Comparison of ENCODE assay signal across 7 cellular contexts in genomic region chr9:35033101-35033500, GRCh38.
"Had no signal": no experiment of that assay in that cellular context is flagged by ENCODE, and none has a peak within 500 bp of the region (broad histone marks: within the 10 kb centered on the region; RNA-seq: fewer than 3 reads in every experiment).

No MANE protein-coding gene starts in this region.

- H3K27ac Mint-ChIP-seq: GM23338, HFFc6, IgD-negative memory B cell had no signal

- DNase-seq: HFFc6, KBM-7 had no signal

- H3K9me3 ChIP-seq: HAP-1 had no signal

- H3K27me3 Mint-ChIP-seq: IgD-negative memory B cell had no signal

- ATAC-seq: GM23338, HCT116, HepG2 had no signal

- H3K4me3 Mint-ChIP-seq: GM23338, HFFc6, IgD-negative memory B cell had no signal

- H3K9me3 Mint-ChIP-seq: IgD-negative memory B cell had no signal
